In genomic region chr1:219067350-219067712, GRCh38 we compare ENCODE assay signal across 1 cellular context.
TF ChIP-seq lines count a peak whose summit lies in the region.

No MANE protein-coding gene starts in this region.

TF ChIP-seq in HCT116, 20 proteins besides CTCF, POLR2A, EP300 and RAD21 (continued from another document):
- no peak for TF ChIP-seq REST (IDR thresholded peaks at IDR 0.05; ENCODE audit: low read depth)
- no peak for TF ChIP-seq SP1 (IDR thresholded peaks at IDR 0.05; ENCODE audit: low read depth)
- TF ChIP-seq YY1 (IDR thresholded peaks at IDR 0.05; ENCODE audit: extremely low read depth, insufficient replicate concordance, low read depth, low read length) = no peak
- no peak for TF ChIP-seq SRF (IDR thresholded peaks at IDR 0.05; ENCODE audit: low read depth)
- no peak for TF ChIP-seq TCF7L2 (IDR thresholded peaks at IDR 0.05; ENCODE audit: borderline replicate concordance, extremely low read depth, insufficient read depth, insufficient read length)
- no peak for TF ChIP-seq CEBPB (IDR thresholded peaks at IDR 0.05; ENCODE audit: low read depth)
- no peak for TF ChIP-seq EGR1 (IDR thresholded peaks at IDR 0.05; ENCODE audit: low read depth)
- TF ChIP-seq EZH2 (IDR thresholded peaks at IDR 0.05) = no peak
TF ChIP-seq in HCT116: peak in this region for 0.
